In genomic region chr4:163142246-163142645, GRCh38 we compare ENCODE assay signal across 7 cellular contexts.
"Had no signal": no experiment of that assay in that cellular context is flagged by ENCODE, and none has a peak within 500 bp of the region (broad histone marks: within the 10 kb centered on the region; RNA-seq: fewer than 3 reads in every experiment).

No MANE protein-coding gene starts in this region.

- DNase-seq: IMR-90, KBM-7 had no signal

- H3K9me3 Mint-ChIP-seq: IgD-negative memory B cell had no signal

- H3K27me3 Mint-ChIP-seq: IgD-negative memory B cell had no signal

- H3K4me3 ChIP-seq: K562 had no signal

- H3K4me3 Mint-ChIP-seq: IgD-negative memory B cell had no signal

- FAIRE-seq: HepG2, HTR-8/SVneo, K562 had no signal

- H3K27ac ChIP-seq: HL-60 had no signal
